In genomic region chr12:85280138-85280983, GRCh38 we compare ENCODE assay signal across 8 cellular contexts. TPM values are rescaled to one million over a fixed set of nuclear protein-coding genes. Genes with fewer than 3 reads are reported as not detected.
A peak's percentile ranks its signal among the peaks of the same experiment; 100 is the strongest.
DNase-seq lines count a peak whose midpoint lies in the region; ATAC-seq and TF ChIP-seq lines count a peak whose summit lies in the region.

ALX1 (plus strand) TSS chr12:85280220; CDS start chr12:85280262, 42 bp downstream.

- TF ChIP-seq CTCF in BE2C (IDR thresholded peaks at IDR 0.05; ENCODE audit: low read depth, low read length) (no peak), right lobe of liver (IDR thresholded peaks at IDR 0.05) (no peak), upper lobe of right lung (IDR thresholded peaks at IDR 0.05) (no peak)

- H3K9me3 ChIP-seq in BE2C (0 out of 2 replicates have a peak, but pooled peaks cover 3% of the 10 kb centered on the region), right lobe of liver (no peaks in the 10 kb centered on the region), upper lobe of right lung (no peaks in the 10 kb centered on the region)

- H3K4me3 ChIP-seq in BE2C (ENCODE audit: low read depth, low read length), result peak within 1 kb of the TSS; percentile 28
- H3K4me3 ChIP-seq in right lobe of liver, result peak within 1 kb of the TSS; percentile 3 to 12 (median 10)
- peak within 1 kb of the TSS; percentile 33 for H3K4me3 ChIP-seq in upper lobe of right lung

- H3K36me3 ChIP-seq in BE2C (no peaks in the 10 kb centered on the region), right lobe of liver (no peaks in the 10 kb centered on the region), upper lobe of right lung (no peaks in the 10 kb centered on the region)

- ATAC-seq in GM19467 (IDR thresholded peaks at IDR 0.05; ENCODE audit: unreplicated experiment), result peak; percentile 51
- peak; percentile 32 to 47 (median 46) for ATAC-seq in right lobe of liver
- peak; percentile 54 for ATAC-seq in upper lobe of right lung
- ATAC-seq in GM18873 (IDR thresholded peaks at IDR 0.05; ENCODE audit: low FRiP score, unreplicated experiment), result no peak

- H3K27ac ChIP-seq in right lobe of liver (no peak within 1 kb of the TSS), upper lobe of right lung (no peak within 1 kb of the TSS)

- no peaks in the 10 kb centered on the region for H3K4me1 ChIP-seq in BE2C
- H3K4me1 ChIP-seq in right lobe of liver, result peaks cover 0 to 10% (median 0%) of the 10 kb centered on the region in 4 donors
- H3K4me1 ChIP-seq in upper lobe of right lung, result peaks cover 11% of the 10 kb centered on the region

- intact Hi-C loops in right lobe of liver (cut with DNase I) (no loop called here), upper lobe of right lung (cut with DNase I) (no loop called here)

- TF ChIP-seq POLR2A in right lobe of liver (IDR thresholded peaks at IDR 0.05), result no peak

- peaks cover 89% of the 10 kb centered on the region for H3K27me3 ChIP-seq in BE2C
- H3K27me3 ChIP-seq in right lobe of liver, result peaks cover 5 to 42% of the 10 kb centered on the region in 2 donors
- peaks cover 97% of the 10 kb centered on the region for H3K27me3 ChIP-seq in upper lobe of right lung

- DNase-seq in BE2C, result no peak
- peak; percentile 19 for DNase-seq in NCI-H460 (ENCODE audit: extremely low read depth, low read depth)
- DNase-seq in cerebellar cortex (ENCODE audit: low spot score), result peak; percentile 12
- peak in 2 of 3 donors; percentile 20 to 58 for DNase-seq in right lobe of liver
- DNase-seq in upper lobe of right lung, result peak; percentile 65
- no peak for DNase-seq in HPDE6-E6E7 (ENCODE audit: extremely low spot score)

- 4% methylated on average over 45 of the region's 53 CpGs for WGBS in right lobe of liver (ENCODE audit: insufficient coverage, low coverage, low lambda C conversion rate, missing lambda C conversion rate)

RNA-seq across cellular contexts. Expression of gene ALX1, which starts in this region (rescaled TPM):
- polyA plus RNA-seq in BE2C (2012; ENCODE audit: insufficient read depth, insufficient read length, low read depth), result not detected
- total RNA-seq in NCI-H460 (2014; rRNA removed; shearing (Covaris generic)), result 0.50 and 0.66 TPM in 2 replicates
- polyA plus RNA-seq in NCI-H460 (2014; cell fraction: nucleus; rRNA removed), result 0.69 and 1.5 TPM in 2 replicates
- total RNA-seq in right lobe of liver (not detected), upper lobe of right lung (not detected)

Comparison
In these comparisons a context has a peak if more than half of its experiments do, and no peak if none do; other contexts are left out.
1. Peak in DNase-seq, ATAC-seq and H3K4me3 ChIP-seq in right lobe of liver; RNA of the gene not detected or under 1 TPM.
2. Peak in DNase-seq, ATAC-seq and H3K4me3 ChIP-seq in upper lobe of right lung; RNA of the gene not detected or under 1 TPM.
3. DNase-seq: peak in NCI-H460 (single experiment) and cerebellar cortex (single experiment); none in BE2C (single experiment) and HPDE6-E6E7 (single experiment).
4. Peak in every context shown above with its lines, with median percentiles within 50 percentile points of each other: H3K4me3 ChIP-seq.